Comparison of ENCODE assay signal across 1 cellular context in genomic region chr1:23273450-23274133, GRCh38.
A peak's percentile ranks its signal among the peaks of the same experiment; 100 is the strongest.
TF ChIP-seq lines count a peak whose summit lies in the region.

No MANE protein-coding gene starts in this region.

TF ChIP-seq in A549, 52 proteins besides CTCF, POLR2A, EP300 and RAD21 (continued from another document):
- TF ChIP-seq JUNB (IDR thresholded peaks at IDR 0.05): 0 out of 2 replicates have a peak, but pooled peaks have one; percentile 24
